16 cellular contexts compared by ENCODE assay signal in genomic region chr2:208250401-208250800, GRCh38. TPM values are rescaled to one million over a fixed set of nuclear protein-coding genes. Genes with fewer than 3 reads are reported as not detected.
DNase-seq lines count a peak whose midpoint lies in the region; ATAC-seq and TF ChIP-seq lines count a peak whose summit lies in the region.
"Had no signal": no experiment of that assay in that cellular context is flagged by ENCODE, and none has a peak within 500 bp of the region (broad histone marks: within the 10 kb centered on the region; RNA-seq: fewer than 3 reads in every experiment).

No MANE protein-coding gene starts in this region.

- H4K20me1 ChIP-seq in fibroblast of lung (ENCODE audit: control insufficient read depth, extremely low read depth, insufficient read depth, low read length): no peaks in the 10 kb centered on the region

- TF ChIP-seq CTCF in HEK293 (tag by site-specific recombination; IDR thresholded peaks at IDR 0.05) (no peak), fibroblast of lung (conservative IDR thresholded peaks at IDR 0.05 in 1 of 2, IDR thresholded peaks at IDR 0.05 in 1 of 2; ENCODE audit: low read depth in 1 of 2, low read length in 2 of 2) (no peak)

- CTCF ChIA-PET in HEK293 (lab: Yijun Ruan, JAX): interaction anchor here (0.6 kb wide), 1 partner anchor 1469 kb away, joined by 3 read pairs; no protein-coding TSS in a partner anchor
- CTCF ChIA-PET in activated CD8-positive, alpha-beta T cell treated with anti-CD3 and anti-CD28 coated beads, Interleukin-2, amount 10 ng/mL, durations not matched to agents 7 days and 5 days (lab: Charles Lee): no interaction called here

- H3K27ac Mint-ChIP-seq in activated CD8-positive, alpha-beta T cell treated with anti-CD3 and anti-CD28 coated beads, Interleukin-2, amount 10 ng/mL, durations not matched to agents 7 days and 5 days: no peak overlapping the region
- H3K27ac Mint-ChIP-seq in T-helper 2 cell treated with Interferon-gamma antibody and Interleukin-4, amounts not matched to agents 5 μg/mL and 100 μg/mL, for 36 hours: no peak overlapping the region
- H3K27ac Mint-ChIP-seq: activated T-cell treated with anti-CD3 and anti-CD28 coated beads, Interleukin-2, amount 50 U/mL, for 24 hours; natural killer cell had no signal

- H3K9me3 ChIP-seq in HEK293 (ENCODE audit: control insufficient read depth, insufficient read depth, low read depth, low read length): no peaks in the 10 kb centered on the region
- H3K9me3 ChIP-seq in fibroblast of lung (ENCODE audit: control insufficient read depth, insufficient read depth, low read depth, low read length): no peaks in the 10 kb centered on the region
- H3K9me3 ChIP-seq: Caco-2 had no signal

- peaks cover 17% of the 10 kb centered on the region for H3K4me1 Mint-ChIP-seq in activated CD8-positive, alpha-beta T cell treated with anti-CD3 and anti-CD28 coated beads, Interleukin-2, amount 10 ng/mL, durations not matched to agents 7 days and 5 days (ENCODE audit: low read depth)
- H3K4me1 Mint-ChIP-seq in T-helper 2 cell treated with Interferon-gamma antibody and Interleukin-4, amounts not matched to agents 5 μg/mL and 100 μg/mL, for 36 hours (ENCODE audit: low read depth): peaks cover 31% of the 10 kb centered on the region

- H2AFZ ChIP-seq in fibroblast of lung (ENCODE audit: low read length): no peak overlapping the region

- peaks cover 3% of the 10 kb centered on the region for H3K79me2 ChIP-seq in fibroblast of lung (ENCODE audit: control insufficient read depth, insufficient read depth, low read length)

- H3K27me3 ChIP-seq in fibroblast of lung (ENCODE audit: control insufficient read depth, insufficient read depth, low read length): no peaks in the 10 kb centered on the region

- H3K36me3 Mint-ChIP-seq in activated CD8-positive, alpha-beta T cell treated with anti-CD3 and anti-CD28 coated beads, Interleukin-2, amount 10 ng/mL, durations not matched to agents 7 days and 5 days (ENCODE audit: low read depth): peaks cover 62% of the 10 kb centered on the region
- peaks cover 50% of the 10 kb centered on the region for H3K36me3 Mint-ChIP-seq in T-helper 2 cell treated with Interferon-gamma antibody and Interleukin-4, amounts not matched to agents 5 μg/mL and 100 μg/mL, for 36 hours (ENCODE audit: low read depth)

- no peaks in the 10 kb centered on the region for H3K9me3 Mint-ChIP-seq in activated CD8-positive, alpha-beta T cell treated with anti-CD3 and anti-CD28 coated beads, Interleukin-2, amount 10 ng/mL, durations not matched to agents 7 days and 5 days (ENCODE audit: insufficient read depth)
- H3K9me3 Mint-ChIP-seq in T-helper 2 cell treated with Interferon-gamma antibody and Interleukin-4, amounts not matched to agents 5 μg/mL and 100 μg/mL, for 36 hours: no peaks in the 10 kb centered on the region
- H3K9me3 Mint-ChIP-seq: activated T-cell treated with anti-CD3 and anti-CD28 coated beads, Interleukin-2, amount 50 U/mL, for 24 hours; IgD-negative memory B cell; natural killer cell had no signal

- H3K4me3 ChIP-seq in HEK293 (ENCODE audit: low read depth, low read length): no peak overlapping the region
- H3K4me3 ChIP-seq in fibroblast of lung (replicated peaks in 1 of 4; ENCODE audit: control extremely low read depth in 1 of 4, insufficient read depth in 1 of 4, low read depth in 3 of 4, low read length in 4 of 4): no peak overlapping the region
- H3K4me3 ChIP-seq: coronary artery had no signal

- POLR2A ChIA-PET in HEK293 (lab: Yijun Ruan, JAX): no interaction called here
- POLR2A ChIA-PET in activated CD8-positive, alpha-beta T cell treated with anti-CD3 and anti-CD28 coated beads, Interleukin-2, amount 10 ng/mL, durations not matched to agents 7 days and 5 days (lab: Charles Lee): no interaction called here

- H3K36me3 ChIP-seq in HEK293 (ENCODE audit: control insufficient read depth in 2 of 2, insufficient read depth in 1 of 2, low read length in 2 of 2) (peaks cover 24 to 66% of the 10 kb centered on the region in 2 experiments), fibroblast of lung (ENCODE audit: control insufficient read depth, insufficient read depth, low read length) (peaks cover 9% of the 10 kb centered on the region)

- H3K27ac ChIP-seq in HEK293 (ENCODE audit: extremely low read depth, low read depth, low read length) (no peak overlapping the region), fibroblast of lung (ENCODE audit: insufficient read depth, low read length) (no peak overlapping the region)
- H3K27ac ChIP-seq: coronary artery had no signal

- no peak overlapping the region for H3K4me3 Mint-ChIP-seq in activated CD8-positive, alpha-beta T cell treated with anti-CD3 and anti-CD28 coated beads, Interleukin-2, amount 10 ng/mL, durations not matched to agents 7 days and 5 days
- H3K4me3 Mint-ChIP-seq in T-helper 2 cell treated with Interferon-gamma antibody and Interleukin-4, amounts not matched to agents 5 μg/mL and 100 μg/mL, for 36 hours: no peak overlapping the region
- H3K4me3 Mint-ChIP-seq: activated T-cell treated with anti-CD3 and anti-CD28 coated beads, Interleukin-2, amount 50 U/mL, for 24 hours; natural killer cell had no signal

- 0 out of 2 replicates have a peak, but pooled peaks cover 2% of the 10 kb centered on the region for H3K4me1 ChIP-seq in HEK293 (ENCODE audit: control insufficient read depth, insufficient read depth, low read length)
- no peaks in the 10 kb centered on the region for H3K4me1 ChIP-seq in fibroblast of lung (ENCODE audit: control insufficient read depth, extremely low read depth, insufficient read depth, low read length)

- no peak overlapping the region for H3K4me2 ChIP-seq in fibroblast of lung (ENCODE audit: extremely low read depth, insufficient read depth, low read length)

- no peak for ATAC-seq in activated CD8-positive, alpha-beta T cell treated with anti-CD3 and anti-CD28 coated beads, Interleukin-2, amount 10 ng/mL, durations not matched to agents 7 days and 5 days
- ATAC-seq: natural killer cell, sciatic nerve had no signal

- DNase-seq in SIG-M5 treated with dmso at 0.1 percent for 504 hours (lab: John Stamatoyannopoulos, UW; ENCODE audit: unreplicated experiment): peak; percentile 81
- DNase-seq in fibroblast of lung (ENCODE audit: low read depth in 2 of 2): peak; percentile 27 to 51
- DNase-seq in HPDE6-E6E7 (ENCODE audit: extremely low spot score): no peak
- no peak for DNase-seq in activated CD8-positive, alpha-beta T cell treated with anti-CD3 and anti-CD28 coated beads, Interleukin-2, amount 10 ng/mL, durations not matched to agents 7 days and 5 days
- DNase-seq in NCI-H1105 treated with DMSO at 0.1 percent for 48 hours (lab: John Stamatoyannopoulos, UW): no peak
- no peak for DNase-seq in T-helper 2 cell treated with Interferon-gamma antibody and Interleukin-4, amounts not matched to agents 5 μg/mL and 100 μg/mL, for 36 hours (ENCODE audit: low spot score)
- DNase-seq: activated CD4-positive, alpha-beta T cell treated with anti-CD3 and anti-CD28 coated beads for 1 hour; activated T-cell treated with anti-CD3 and anti-CD28 coated beads, Interleukin-2, amount 50 U/mL, for 24 hours; Caco-2; natural killer cell; NCI-H1930; NCI-H748 treated with DMSO at 0.1 percent for 48 hours had no signal

- no peak overlapping the region for H3K9ac ChIP-seq in fibroblast of lung (ENCODE audit: insufficient read depth, low read length)

- no peaks in the 10 kb centered on the region for H3K27me3 Mint-ChIP-seq in activated CD8-positive, alpha-beta T cell treated with anti-CD3 and anti-CD28 coated beads, Interleukin-2, amount 10 ng/mL, durations not matched to agents 7 days and 5 days (ENCODE audit: low read depth)
- H3K27me3 Mint-ChIP-seq in T-helper 2 cell treated with Interferon-gamma antibody and Interleukin-4, amounts not matched to agents 5 μg/mL and 100 μg/mL, for 36 hours (ENCODE audit: low read depth): no peaks in the 10 kb centered on the region
- H3K27me3 Mint-ChIP-seq: activated T-cell treated with anti-CD3 and anti-CD28 coated beads, Interleukin-2, amount 50 U/mL, for 24 hours; IgD-negative memory B cell had no signal

TF ChIP-seq in HEK293, 187 proteins besides CTCF, POLR2A, EP300 and RAD21 (continues in another document):
- TF ChIP-seq KLF16 (tag by site-specific recombination; IDR thresholded peaks at IDR 0.05) (no peak), MYNN (tag by site-specific recombination; IDR thresholded peaks at IDR 0.05; ENCODE audit: borderline replicate concordance) (no peak), ZNF692 (tag by site-specific recombination; IDR thresholded peaks at IDR 0.05) (peak; percentile 45; the same call in 1 of the 2 replicates), SCRT1 (tag by site-specific recombination; IDR thresholded peaks at IDR 0.05; ENCODE audit: borderline replicate concordance) (no peak), ZBTB21 (tag by site-specific recombination; IDR thresholded peaks at IDR 0.05) (no peak), ZNF791 (tag by site-specific recombination; IDR thresholded peaks at IDR 0.05) (no peak), SCRT2 (tag by site-specific recombination; IDR thresholded peaks at IDR 0.05) (peak; percentile 50)

RNA-seq across cellular contexts. Expression of gene IDH1, which starts 4.5 kb away (rescaled TPM):
- total RNA-seq in fibroblast of lung: 353 and 378 TPM in 2 replicates
- 199 and 200 TPM in 2 replicates for polyA plus RNA-seq in fibroblast of lung
- 118 and 132 TPM in 2 replicates for polyA plus RNA-seq in fibroblast of lung (2012)
- 29.0 and 36.5 TPM in 2 replicates for polyA minus RNA-seq in fibroblast of lung (ENCODE audit: low replicate concordance)
- 10 to 100 TPM; 29.0 to 29.5 TPM for total RNA-seq in activated CD8-positive, alpha-beta T cell treated with anti-CD3 and anti-CD28 coated beads, Interleukin-2, amount 10 ng/mL, durations not matched to agents 7 days and 5 days

RNA-seq across cellular contexts. Expression of gene PIKFYVE, which starts 15.7 kb away (rescaled TPM):
- total RNA-seq in fibroblast of lung: 33.6 and 40.1 TPM in 2 replicates
- polyA plus RNA-seq in fibroblast of lung: 22.0 and 23.8 TPM in 2 replicates
- polyA plus RNA-seq in fibroblast of lung (2012): 9.5 and 11.4 TPM in 2 replicates
- polyA minus RNA-seq in fibroblast of lung (ENCODE audit: low replicate concordance): 7.6 and 17.4 TPM in 2 replicates
- total RNA-seq in activated CD8-positive, alpha-beta T cell treated with anti-CD3 and anti-CD28 coated beads, Interleukin-2, amount 10 ng/mL, durations not matched to agents 7 days and 5 days: 10 to 100 TPM; 27.4 to 29.3 TPM

Comparison
In these comparisons a context has a peak if more than half of its experiments do, and no peak if none do; other contexts are left out.
1. DNase-seq: peak in SIG-M5 treated with dmso at 0.1 percent for 504 hours (single experiment) and fibroblast of lung (2 of 2); none in HPDE6-E6E7 (single experiment), activated CD8-positive, alpha-beta T cell treated with anti-CD3 and anti-CD28 coated beads, Interleukin-2, amount 10 ng/mL, durations not matched to agents 7 days and 5 days (single experiment), NCI-H1105 treated with DMSO at 0.1 percent for 48 hours (single experiment) and T-helper 2 cell treated with Interferon-gamma antibody and Interleukin-4, amounts not matched to agents 5 μg/mL and 100 μg/mL, for 36 hours (single experiment).
2. RNA of gene IDH1, which starts 4.5 kb away (total RNA-seq): 353 to 378 TPM in fibroblast of lung; 29.0 to 29.5 TPM in activated CD8-positive, alpha-beta T cell treated with anti-CD3 and anti-CD28 coated beads, Interleukin-2, amount 10 ng/mL, durations not matched to agents 7 days and 5 days; every median in the first group is over 10 times any median in the second.